ENCODE assay signal across 21 cellular contexts in genomic region chr7:96342036-96342435, GRCh38. TPM values are rescaled to one million over a fixed set of nuclear protein-coding genes. Genes with fewer than 3 reads are reported as not detected.
DNase-seq lines count a peak whose midpoint lies in the region; ATAC-seq and TF ChIP-seq lines count a peak whose summit lies in the region.
"Had no signal": no experiment of that assay in that cellular context is flagged by ENCODE, and none has a peak within 500 bp of the region (broad histone marks: within the 10 kb centered on the region; RNA-seq: fewer than 3 reads in every experiment).

No MANE protein-coding gene starts in this region.

- no peaks in the 10 kb centered on the region for H3K36me3 ChIP-seq in mucosa of descending colon (ENCODE audit: low read depth)
- H3K36me3 ChIP-seq: BE2C; BLaER1 treated with 17β-estradiol and CSF1 and Interleukin-3, amounts not matched to agents 10 nM and 100 nM had no signal

- no peaks in the 10 kb centered on the region for H3K4me1 ChIP-seq in mucosa of descending colon (ENCODE audit: low read depth)
- H3K4me1 ChIP-seq: A549; BE2C; BLaER1 treated with 17β-estradiol and CSF1 and Interleukin-3, amounts not matched to agents 10 nM and 100 nM had no signal

- H3K27me3 Mint-ChIP-seq in immature natural killer cell (ENCODE audit: low read depth in 3 of 3), result peaks cover 0 to 14% (median 13%) of the 10 kb centered on the region in 3 donors

- no peak overlapping the region for H3K4me3 ChIP-seq in mucosa of descending colon
- no peak overlapping the region for H3K4me3 ChIP-seq in dorsolateral prefrontal cortex
- H3K4me3 ChIP-seq: A549; BLaER1 treated with 17β-estradiol and CSF1 and Interleukin-3, amounts not matched to agents 10 nM and 100 nM; GM23338 had no signal

- peaks cover 0 to 12% (median 0%) of the 10 kb centered on the region in 45 donors for H3K27me3 ChIP-seq in dorsolateral prefrontal cortex
- H3K27me3 ChIP-seq: BE2C; BLaER1 treated with 17β-estradiol and CSF1 and Interleukin-3, amounts not matched to agents 10 nM and 100 nM had no signal

- no peak overlapping the region for H3K27ac ChIP-seq in dorsolateral prefrontal cortex
- H3K27ac ChIP-seq: A549; BLaER1 treated with 17β-estradiol and CSF1 and Interleukin-3, amounts not matched to agents 10 nM and 100 nM had no signal

- no peak overlapping the region for H3K27ac Mint-ChIP-seq in immature natural killer cell
- H3K27ac Mint-ChIP-seq: CD14-positive monocyte; CD4-positive, alpha-beta T cell; CD8-positive, alpha-beta memory T cell; GM23338; H9 had no signal

- TF ChIP-seq CTCF in mucosa of descending colon (IDR thresholded peaks at IDR 0.05), result no peak
- no peak for TF ChIP-seq CTCF in dorsolateral prefrontal cortex (IDR thresholded peaks at IDR 0.05 in 54 of 56, conservative IDR thresholded peaks at IDR 0.05 in 2 of 56; ENCODE audit: low read depth in 1 of 56, partially characterized antibody in 56 of 56)

- no peaks in the 10 kb centered on the region for H3K4me1 Mint-ChIP-seq in immature natural killer cell
- H3K4me1 Mint-ChIP-seq: CD14-positive monocyte; CD8-positive, alpha-beta memory T cell; GM23338; H9 had no signal

- DNase-seq in NCI-H2081 (lab: John Stamatoyannopoulos, UW) (peak; percentile 37 to 64), NCI-H2081 treated with DMSO at 0.1 percent for 48 hours (lab: John Stamatoyannopoulos, UW) (no peak), SK-N-DZ (ENCODE audit: low spot score) (peak; percentile 59), mucosa of descending colon (no peak), dorsolateral prefrontal cortex (no peak), immature natural killer cell (no peak)
- DNase-seq: 8988T; ACHN; AML-193; BE2C; CD4-positive, alpha-beta T cell; CD8-positive, alpha-beta memory T cell; DMS53; DMS79 treated with DMSO at 0.1 percent for 48 hours; GF-D8; H9 had no signal

- no peaks in the 10 kb centered on the region for H3K9me3 ChIP-seq in mucosa of descending colon
- H3K9me3 ChIP-seq: A549; BE2C; BLaER1 treated with 17β-estradiol and CSF1 and Interleukin-3, amounts not matched to agents 10 nM and 100 nM had no signal

- no peak overlapping the region for H3K4me3 Mint-ChIP-seq in immature natural killer cell
- H3K4me3 Mint-ChIP-seq: CD14-positive monocyte; CD4-positive, alpha-beta T cell; CD8-positive, alpha-beta memory T cell; GM23338; H9 had no signal

- no peaks in the 10 kb centered on the region for H3K9me3 Mint-ChIP-seq in immature natural killer cell
- H3K9me3 Mint-ChIP-seq: CD4-positive, alpha-beta T cell; CD8-positive, alpha-beta memory T cell; GM23338; H9 had no signal

- ATAC-seq in mucosa of descending colon, result peak; percentile 31
- ATAC-seq: A549, GM23338, HCT116 had no signal

- intact Hi-C loops in mucosa of descending colon (cut with DNase I, micrococcal nuclease) (no loop called here), dorsolateral prefrontal cortex (cut with DNase I) (no loop called here)

- no peaks in the 10 kb centered on the region for H3K36me3 Mint-ChIP-seq in immature natural killer cell
- H3K36me3 Mint-ChIP-seq: CD14-positive monocyte; CD8-positive, alpha-beta memory T cell had no signal

RNA-seq across cellular contexts. Expression of gene SLC25A13, which starts 20.1 kb away (rescaled TPM):
- 101 and 109 TPM in 2 replicates for polyA plus RNA-seq in SK-N-DZ (2014; cell fraction: cytosol; rRNA removed)
- polyA plus RNA-seq in SK-N-DZ (2014; cell fraction: nucleus; rRNA removed), result 68.9 and 75.0 TPM in 2 replicates
- total RNA-seq in mucosa of descending colon (10 to 100 TPM; 33.5 to 65.1 (median 42.7) TPM), dorsolateral prefrontal cortex (10 to 100 TPM in 117 of 120 experiments, 1 to 10 TPM in 3; 8.6 to 61.9 (median 21.0) TPM)
- 1 to 10 TPM; 4.2 to 9.3 (median 5.3) TPM for polyA plus RNA-seq in immature natural killer cell

Comparison
In these comparisons a context has a peak if more than half of its experiments do, and no peak if none do; other contexts are left out.
1. DNase-seq: peak in NCI-H2081 (2 of 2) and SK-N-DZ (single experiment); none in NCI-H2081 treated with DMSO at 0.1 percent for 48 hours (single experiment), mucosa of descending colon (0 of 3), dorsolateral prefrontal cortex (0 of 10) and immature natural killer cell (0 of 3).